In genomic region chr17:238071-238963, GRCh38 we compare ENCODE assay signal across 20 cellular contexts. TPM values are rescaled to one million over a fixed set of nuclear protein-coding genes. Genes with fewer than 3 reads are reported as not detected.
A peak's percentile ranks its signal among the peaks of the same experiment; 100 is the strongest.
DNase-seq lines count a peak whose midpoint lies in the region; ATAC-seq and TF ChIP-seq lines count a peak whose summit lies in the region.
"Had no signal": no experiment of that assay in that cellular context is flagged by ENCODE, and none has a peak within 500 bp of the region (broad histone marks: within the 10 kb centered on the region; RNA-seq: fewer than 3 reads in every experiment).

No MANE protein-coding gene starts in this region.

- no peaks in the 10 kb centered on the region for H3K27me3 Mint-ChIP-seq in memory B cell

- H3K4me3 ChIP-seq in RWPE2 (ENCODE audit: severe bottlenecking): no peak overlapping the region
- H3K4me3 ChIP-seq: lung had no signal

- intact Hi-C loops in left cardiac atrium (cut with DNase I) (no loop called here), left ventricle myocardium superior (cut with micrococcal nuclease) (no loop called here)

- DNase-seq in left cardiac atrium: peak; percentile 5
- DNase-seq in left ventricle myocardium superior: no peak
- peak; percentile 54 for DNase-seq in RWPE2 (ENCODE audit: low spot score)
- DNase-seq in memory B cell (ENCODE audit: low spot score in 2 of 2): no peak
- no peak for DNase-seq in DMS114 treated with DMSO at 0.1 percent for 48 hours (lab: John Stamatoyannopoulos, UW; ENCODE audit: unreplicated experiment)
- no peak for DNase-seq in EL
- DNase-seq in cerebellar cortex (ENCODE audit: low spot score): no peak
- DNase-seq: CD8-positive, alpha-beta T cell; dermis blood vessel endothelial cell; DMS53; NCI-H1092 treated with DMSO at 0.1 percent for 48 hours; NCI-H2029 treated with DMSO at 0.1 percent for 48 hours; NK-92 treated with Interleukin-12 subunit alpha and Interleukin-12 subunit beta, amount 100 ng/mL, for 24 hours; stimulated activated CD8-positive, alpha-beta memory T cell treated with anti-CD3 and anti-CD28 coated beads, Interleukin-4, amount 100 ng/mL, for 48 hours; T-helper 9 cell had no signal

- ATAC-seq in left cardiac atrium (no peak), left ventricle myocardium superior (no peak), RWPE2 (ENCODE audit: low read depth) (0 out of 3 replicates have a peak, but pooled peaks have one; percentile 27), memory B cell (ENCODE audit: low read depth) (peak; percentile 48)
- ATAC-seq: CD8-positive, alpha-beta T cell had no signal

- no peak for TF ChIP-seq CTCF in RWPE2 (IDR thresholded peaks at IDR 0.05; ENCODE audit: poor library complexity, severe bottlenecking)

- H3K27me3 ChIP-seq in RWPE2 (ENCODE audit: insufficient read depth, poor library complexity, severe bottlenecking): no peaks in the 10 kb centered on the region

- no peaks in the 10 kb centered on the region for H3K9me3 ChIP-seq in RWPE2 (ENCODE audit: severe bottlenecking)

- peaks cover 12% of the 10 kb centered on the region for H3K4me1 Mint-ChIP-seq in memory B cell

- H3K27ac Mint-ChIP-seq in memory B cell: no peak overlapping the region
- H3K27ac Mint-ChIP-seq: activated T-helper 2 cell treated with anti-CD3 and anti-CD28 coated beads, Interferon-gamma antibody, Interleukin-2, Interleukin-4, amounts not matched to agents 10 μg/mL and 5 μg/mL and 100 μg/mL, durations not matched to agents 14 hours and 24 hours and 36 hours; CD8-positive, alpha-beta T cell had no signal

- no peaks in the 10 kb centered on the region for H3K4me1 ChIP-seq in RWPE2 (ENCODE audit: insufficient read depth, poor library complexity, severe bottlenecking)

- peaks cover 3% of the 10 kb centered on the region for H3K9me3 Mint-ChIP-seq in memory B cell
- H3K9me3 Mint-ChIP-seq: activated T-helper 2 cell treated with anti-CD3 and anti-CD28 coated beads, Interferon-gamma antibody, Interleukin-2, Interleukin-4, amounts not matched to agents 10 μg/mL and 5 μg/mL and 100 μg/mL, durations not matched to agents 14 hours and 24 hours and 36 hours; CD8-positive, alpha-beta T cell had no signal

- no peaks in the 10 kb centered on the region for H3K36me3 Mint-ChIP-seq in memory B cell
- H3K36me3 Mint-ChIP-seq: CD8-positive, alpha-beta T cell had no signal

- no peak overlapping the region for H3K4me3 Mint-ChIP-seq in memory B cell
- H3K4me3 Mint-ChIP-seq: CD8-positive, alpha-beta T cell had no signal

- no peak overlapping the region for H3K27ac ChIP-seq in RWPE2 (ENCODE audit: poor library complexity, severe bottlenecking)

- H3K36me3 ChIP-seq in RWPE2 (ENCODE audit: low read depth): no peaks in the 10 kb centered on the region

RNA-seq across cellular contexts. Expression of gene DOC2B, which starts 56.9 kb away (rescaled TPM):
- total RNA-seq in left cardiac atrium (10 to 100 TPM in 1 of 2 donors, 1 to 10 TPM in 1; 6.8 to 16.4 TPM), left ventricle myocardium superior (3.9 TPM)
- total RNA-seq: H4, HT-29, RPMI7951 had no signal

Comparison
In these comparisons a context has a peak if more than half of its experiments do, and no peak if none do; other contexts are left out.
1. DNase-seq: peak in left cardiac atrium (single experiment) and RWPE2 (single experiment); none in left ventricle myocardium superior (single experiment), memory B cell (0 of 2), DMS114 treated with DMSO at 0.1 percent for 48 hours (single experiment), EL (single experiment) and cerebellar cortex (single experiment).
2. ATAC-seq: peak in RWPE2 (single experiment) and memory B cell (single experiment); none in left cardiac atrium (0 of 2) and left ventricle myocardium superior (single experiment).